1 cellular context compared by ENCODE assay signal in the genomic region with DNA sequence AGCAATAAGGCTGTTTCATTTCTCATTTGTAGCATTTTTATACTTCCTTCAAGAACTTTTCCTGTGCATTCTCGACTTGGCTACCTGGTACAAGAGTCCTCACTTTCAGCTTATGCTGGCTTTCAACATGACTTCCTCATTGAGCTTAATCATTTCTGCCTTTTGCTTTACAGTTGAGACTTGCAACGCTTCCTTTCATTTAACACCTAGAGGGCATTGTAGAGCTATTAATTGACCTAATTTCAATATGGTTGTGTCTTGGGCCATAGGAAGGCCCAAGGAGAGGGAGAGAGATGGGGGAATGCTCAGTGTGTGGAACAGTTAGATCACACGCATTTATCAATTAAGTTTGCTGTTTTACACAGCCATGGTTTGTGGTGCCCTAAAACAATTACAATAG.
TF ChIP-seq lines count a peak whose summit lies in the region.

No MANE protein-coding gene starts in this region.

TF ChIP-seq in GM23338, 12 proteins besides CTCF, POLR2A, EP300 and RAD21 (continued from another document):
- TF ChIP-seq REST (IDR thresholded peaks at IDR 0.05; ENCODE audit: unreplicated experiment) (no peak), CREB1 (CRISPR knock-in tag; IDR thresholded peaks at IDR 0.05; ENCODE audit: low read depth) (no peak), EZH2 (IDR thresholded peaks at IDR 0.05; ENCODE audit: low read depth, unreplicated experiment) (no peak)
- TF ChIP-seq, protein P1, sequence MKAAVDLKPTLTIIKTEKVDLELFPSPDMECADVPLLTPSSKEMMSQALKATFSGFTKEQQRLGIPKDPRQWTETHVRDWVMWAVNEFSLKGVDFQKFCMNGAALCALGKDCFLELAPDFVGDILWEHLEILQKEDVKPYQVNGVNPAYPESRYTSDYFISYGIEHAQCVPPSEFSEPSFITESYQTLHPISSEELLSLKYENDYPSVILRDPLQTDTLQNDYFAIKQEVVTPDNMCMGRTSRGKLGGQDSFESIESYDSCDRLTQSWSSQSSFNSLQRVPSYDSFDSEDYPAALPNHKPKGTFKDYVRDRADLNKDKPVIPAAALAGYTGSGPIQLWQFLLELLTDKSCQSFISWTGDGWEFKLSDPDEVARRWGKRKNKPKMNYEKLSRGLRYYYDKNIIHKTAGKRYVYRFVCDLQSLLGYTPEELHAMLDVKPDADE (IDR thresholded peaks at IDR 0.05): no peak
